ENCODE assay signal across 20 cellular contexts in genomic region chr15:74897300-74897701, GRCh38. TPM values are rescaled to one million over a fixed set of nuclear protein-coding genes. Genes with fewer than 3 reads are reported as not detected.
DNase-seq lines count a peak whose midpoint lies in the region; ATAC-seq, FAIRE-seq and TF ChIP-seq lines count a peak whose summit lies in the region.
"Had no signal": no experiment of that assay in that cellular context is flagged by ENCODE, and none has a peak within 500 bp of the region (broad histone marks: within the 10 kb centered on the region; RNA-seq: fewer than 3 reads in every experiment).

No MANE protein-coding gene starts in this region.

- H3K79me2 ChIP-seq in HepG2 (ENCODE audit: insufficient read depth, low read length), result no peaks in the 10 kb centered on the region
- H3K79me2 ChIP-seq: parathyroid adenoma had no signal

- TF ChIP-seq EP300 in HepG2 (IDR thresholded peaks at IDR 0.05; ENCODE audit: low read depth in 2 of 2, low read length in 2 of 2) (no peak), HepG2 (CRISPR knock-in tag; IDR thresholded peaks at IDR 0.05; ENCODE audit: borderline replicate concordance) (no peak)

- H3K4me2 ChIP-seq in HepG2 (ENCODE audit: low read depth, low read length), result no peak overlapping the region

- BruUV-seq in HepG2 (replicated peaks; lab: Mats Ljungman, UMichigan), result no TSS peak

- no peak overlapping the region for H3K9ac ChIP-seq in HepG2 (ENCODE audit: insufficient read depth, low read depth, low read length)
- H3K9ac ChIP-seq: parathyroid adenoma had no signal

- CTCF ChIA-PET in HepG2 (lab: Yijun Ruan, JAX; ENCODE audit: low intra/inter-chr PET ratio, low total read pairs), result no interaction called here

- intact Hi-C loops in HepG2 (cut with micrococcal nuclease; ENCODE audit: unreplicated experiment) (no loop called here), right lobe of liver (cut with DNase I) (no loop called here)

- H3K9me3 ChIP-seq in HepG2 (ENCODE audit: low read length) (no peaks in the 10 kb centered on the region), right lobe of liver (no peaks in the 10 kb centered on the region), cardiac muscle cell (ENCODE audit: low read depth) (no peaks in the 10 kb centered on the region)

- no peak for FAIRE-seq in HepG2 (lab: Jason Lieb, UNC)
- FAIRE-seq: astrocyte, endometrium, GM18507 had no signal

- in situ Hi-C loops in HepG2 (cut with HindIII; ENCODE audit: extremely low pct_ligation_motif_present, low pct_unique_long_range_greater_than_20kb), result no loop called here

- POLR2A ChIA-PET in HepG2 (lab: Yijun Ruan, JAX), result interaction anchor here (0.9 to 2.7 kb wide), 3 partner anchors 9 to 55 kb away, joined by 3 to 28 read pairs (median 10); partner anchors contain the start of gene FAM219B

- H3K4me1 ChIP-seq in HepG2 (ENCODE audit: insufficient read depth, low read length) (peaks cover 10% of the 10 kb centered on the region; the same call in 1 of the 2 replicates), right lobe of liver (peaks cover 0 to 15% (median 0%) of the 10 kb centered on the region in 4 donors), cardiac muscle cell (ENCODE audit: low read depth) (no peaks in the 10 kb centered on the region)
- H3K4me1 ChIP-seq: parathyroid adenoma had no signal

- H3K4me3 ChIP-seq in HepG2 (replicated peaks in 1 of 3; ENCODE audit: insufficient read depth in 1 of 3, low read depth in 2 of 3, low read length in 3 of 3) (no peak overlapping the region), right lobe of liver (no peak overlapping the region), cardiac muscle cell (no peak overlapping the region)
- H3K4me3 ChIP-seq: SK-N-MC had no signal

- H3K27me3 ChIP-seq in HepG2 (ENCODE audit: control insufficient read depth in 1 of 2, insufficient read depth in 2 of 2, low read length in 2 of 2) (no peaks in the 10 kb centered on the region), right lobe of liver (no peaks in the 10 kb centered on the region), cardiac muscle cell (no peaks in the 10 kb centered on the region)

- H3K36me3 ChIP-seq in HepG2 (replicated peaks in 1 of 2; ENCODE audit: control insufficient read depth in 1 of 2, insufficient read depth in 2 of 2, low read length in 2 of 2) (peaks cover 21 to 46% of the 10 kb centered on the region in 2 experiments), right lobe of liver (peaks cover 0 to 25% (median 2%) of the 10 kb centered on the region in 4 donors), cardiac muscle cell (peaks cover 26% of the 10 kb centered on the region)

- H2AFZ ChIP-seq in HepG2 (ENCODE audit: low read length), result no peak overlapping the region
- H2AFZ ChIP-seq: parathyroid adenoma had no signal

- no peak for TF ChIP-seq CTCF in HepG2 (CRISPR knock-in tag; IDR thresholded peaks at IDR 0.05)
- no peak for TF ChIP-seq CTCF in right lobe of liver (IDR thresholded peaks at IDR 0.05)
- no peak for TF ChIP-seq CTCF in cardiac muscle cell (IDR thresholded peaks at IDR 0.05; ENCODE audit: low read depth, low read length)

- no peaks in the 10 kb centered on the region; the same call in 1 of the 2 replicates for H4K20me1 ChIP-seq in HepG2 (ENCODE audit: insufficient read depth, low read length)

- H3K27ac ChIP-seq in HepG2 (ENCODE audit: extremely low read length, insufficient read depth, low read length), result no peak overlapping the region
- no peak overlapping the region for H3K27ac ChIP-seq in right lobe of liver
- H3K27ac ChIP-seq in cardiac muscle cell, result peak overlapping the region; percentile 28
- H3K27ac ChIP-seq: parathyroid adenoma had no signal

- DNase-seq in HepG2 (ENCODE audit: low spot score) (no peak), right lobe of liver (no peak), cardiac muscle cell (ENCODE audit: low read depth in 1 of 2, low spot score in 1 of 2) (no peak), EL (no peak), OCI-M1 (lab: John Stamatoyannopoulos, UW) (no peak)
- DNase-seq: activated CD8-positive, alpha-beta memory T cell treated with anti-CD3 and anti-CD28 coated beads, Interleukin-2, amount 50 U/mL, for 4 hours; activated naive CD4-positive, alpha-beta T cell; DMS79 treated with DMSO at 0.1 percent for 48 hours; head of caudate nucleus; naive B cell; NCI-H146; NCI-H748 treated with DMSO at 0.1 percent for 48 hours; PC-3; stimulated activated CD4-positive, alpha-beta T cell treated with anti-CD3 and anti-CD28 coated beads, Interleukin-2, amount 100 ng/mL, for 48 hours had no signal

- WGBS in HepG2 (ENCODE audit: low lambda C conversion rate), result 90% methylated on average over 3 of the region's 6 CpGs
- WGBS in right lobe of liver (ENCODE audit: insufficient coverage, low coverage, low lambda C conversion rate, missing lambda C conversion rate), result no CpG with 5 or more reads among the region's 6 CpGs

- ATAC-seq in HepG2 (peak; percentile 13; the same call in 2 of the 3 replicates), right lobe of liver (no peak), HG03432 (IDR thresholded peaks at IDR 0.05; ENCODE audit: unreplicated experiment) (no peak)
- ATAC-seq: PC-3 had no signal

- TF ChIP-seq RAD21 in HepG2 (CRISPR knock-in tag; IDR thresholded peaks at IDR 0.05), result no peak

- no peak; a peak in 2 of 4 replicates for TF ChIP-seq POLR2A in HepG2 (IDR thresholded peaks at IDR 0.05; ENCODE audit: insufficient read depth in 1 of 2, low read depth in 2 of 2, low read length in 2 of 2)
- no peak for TF ChIP-seq POLR2A in right lobe of liver (IDR thresholded peaks at IDR 0.05)

RNA-seq across cellular contexts. Expression of gene MPI, which starts 7.5 kb away (rescaled TPM):
- 36.9 and 49.7 TPM in 2 replicates for total RNA-seq in HepG2 (2016; rRNA removed; fragmentation: Illumina TruSeq; extraction: Trizol)
- total RNA-seq in HepG2 (2016; cell fraction: cytosol; rRNA removed; fragmentation: Illumina TruSeq; extraction: Trizol; ENCODE audit: low read depth), result 14.9 and 19.2 TPM in 2 replicates
- 41.4 and 51.3 TPM in 2 replicates for total RNA-seq in HepG2 (2016; cell fraction: insoluble cytoplasmic fraction; rRNA removed; fragmentation: Illumina TruSeq; extraction: Trizol)
- 19.0 and 24.4 TPM in 2 replicates for total RNA-seq in HepG2 (2016; cell fraction: membrane; rRNA removed; fragmentation: Illumina TruSeq; extraction: Trizol)
- total RNA-seq in HepG2 (2016; cell fraction: nucleus; rRNA removed; fragmentation: Illumina TruSeq; extraction: Trizol), result 19.5 and 27.2 TPM in 2 replicates
- 63.5 and 66.7 TPM in 2 replicates for polyA plus RNA-seq in HepG2 (2011; rRNA removed)
- 68.2 and 75.7 TPM in 2 replicates for polyA plus RNA-seq in HepG2 (2011; cell fraction: cytosol; rRNA removed)
- polyA plus RNA-seq in HepG2 (2011; cell fraction: nucleus; rRNA removed), result 79.4 and 82.3 TPM in 2 replicates
- 35.5 and 45.4 TPM in 2 replicates for polyA plus RNA-seq in HepG2 (2012)
- polyA plus RNA-seq in HepG2 (2016; cell fraction: cytosol; fragmentation: Illumina TruSeq; extraction: Trizol; ENCODE audit: low read depth), result 11.8 and 13.8 TPM in 2 replicates
- 52.7 and 54.7 TPM in 2 replicates for polyA plus RNA-seq in HepG2 (2016; cell fraction: insoluble cytoplasmic fraction; fragmentation: Illumina TruSeq; extraction: Trizol; ENCODE audit: low read depth)
- 18.4 and 18.9 TPM in 2 replicates for polyA plus RNA-seq in HepG2 (2016; cell fraction: membrane; fragmentation: Illumina TruSeq; extraction: Trizol; ENCODE audit: low read depth)
- polyA plus RNA-seq in HepG2 (2016; cell fraction: nucleus; fragmentation: Illumina TruSeq; extraction: Trizol; ENCODE audit: insufficient read depth, low read depth), result 25.9 and 30.1 TPM in 2 replicates
- 129 and 146 TPM in 2 replicates for polyA minus RNA-seq in HepG2 (2011; rRNA and poly(A)+ RNA removed; ENCODE audit: low replicate concordance)
- 28.5 and 36.3 TPM in 2 replicates for polyA minus RNA-seq in HepG2 (2011; cell fraction: cytosol; rRNA and poly(A)+ RNA removed)
- polyA minus RNA-seq in HepG2 (2011; cell fraction: nucleus; rRNA and poly(A)+ RNA removed), result 54.8 and 73.8 TPM in 2 replicates
- 10 to 100 TPM; 23.5 to 69.7 (median 40.8) TPM for total RNA-seq in right lobe of liver
- 170 and 285 TPM in 2 replicates for total RNA-seq in cardiac muscle cell
- 106 and 173 TPM in 2 replicates for polyA plus RNA-seq in cardiac muscle cell

RNA-seq across cellular contexts. Expression of gene FAM219B, which starts 9.3 kb away (rescaled TPM):
- total RNA-seq in HepG2 (2016; rRNA removed; fragmentation: Illumina TruSeq; extraction: Trizol), result 18.0 and 36.6 TPM in 2 replicates
- 14.9 and 16.5 TPM in 2 replicates for total RNA-seq in HepG2 (2016; cell fraction: cytosol; rRNA removed; fragmentation: Illumina TruSeq; extraction: Trizol; ENCODE audit: low read depth)
- total RNA-seq in HepG2 (2016; cell fraction: insoluble cytoplasmic fraction; rRNA removed; fragmentation: Illumina TruSeq; extraction: Trizol), result 26.3 and 28.5 TPM in 2 replicates
- 34.0 and 34.5 TPM in 2 replicates for total RNA-seq in HepG2 (2016; cell fraction: membrane; rRNA removed; fragmentation: Illumina TruSeq; extraction: Trizol)
- total RNA-seq in HepG2 (2016; cell fraction: nucleus; rRNA removed; fragmentation: Illumina TruSeq; extraction: Trizol), result 36.5 and 50.4 TPM in 2 replicates
- 50.2 and 52.3 TPM in 2 replicates for polyA plus RNA-seq in HepG2 (2011; rRNA removed)
- 28.4 and 30.8 TPM in 2 replicates for polyA plus RNA-seq in HepG2 (2011; cell fraction: cytosol; rRNA removed)
- 176 and 185 TPM in 2 replicates for polyA plus RNA-seq in HepG2 (2011; cell fraction: nucleus; rRNA removed)
- 21.6 and 28.8 TPM in 2 replicates for polyA plus RNA-seq in HepG2 (2012)
- 9.6 and 12.3 TPM in 2 replicates for polyA plus RNA-seq in HepG2 (2016; cell fraction: cytosol; fragmentation: Illumina TruSeq; extraction: Trizol; ENCODE audit: low read depth)
- 16.8 and 18.6 TPM in 2 replicates for polyA plus RNA-seq in HepG2 (2016; cell fraction: insoluble cytoplasmic fraction; fragmentation: Illumina TruSeq; extraction: Trizol; ENCODE audit: low read depth)
- 21.3 and 21.8 TPM in 2 replicates for polyA plus RNA-seq in HepG2 (2016; cell fraction: membrane; fragmentation: Illumina TruSeq; extraction: Trizol; ENCODE audit: low read depth)
- 53.3 TPM in 2 replicates for polyA plus RNA-seq in HepG2 (2016; cell fraction: nucleus; fragmentation: Illumina TruSeq; extraction: Trizol; ENCODE audit: insufficient read depth, low read depth)
- polyA minus RNA-seq in HepG2 (2011; rRNA and poly(A)+ RNA removed; ENCODE audit: low replicate concordance), result 48.2 and 65.5 TPM in 2 replicates
- 9.3 and 14.4 TPM in 2 replicates for polyA minus RNA-seq in HepG2 (2011; cell fraction: cytosol; rRNA and poly(A)+ RNA removed)
- polyA minus RNA-seq in HepG2 (2011; cell fraction: nucleus; rRNA and poly(A)+ RNA removed), result 30.9 and 39.9 TPM in 2 replicates
- 10 to 100 TPM; 11.1 to 14.7 (median 13.3) TPM for total RNA-seq in right lobe of liver
- 109 and 168 TPM in 2 replicates for total RNA-seq in cardiac muscle cell
- 107 and 157 TPM in 2 replicates for polyA plus RNA-seq in cardiac muscle cell

RNA-seq across cellular contexts. Expression of gene SCAMP2, which starts 24.1 kb away (rescaled TPM):
- total RNA-seq in HepG2 (2016; rRNA removed; fragmentation: Illumina TruSeq; extraction: Trizol), result 23.6 and 34.8 TPM in 2 replicates
- 9.6 and 11.5 TPM in 2 replicates for total RNA-seq in HepG2 (2016; cell fraction: cytosol; rRNA removed; fragmentation: Illumina TruSeq; extraction: Trizol; ENCODE audit: low read depth)
- 21.6 and 36.5 TPM in 2 replicates for total RNA-seq in HepG2 (2016; cell fraction: insoluble cytoplasmic fraction; rRNA removed; fragmentation: Illumina TruSeq; extraction: Trizol)
- total RNA-seq in HepG2 (2016; cell fraction: membrane; rRNA removed; fragmentation: Illumina TruSeq; extraction: Trizol), result 19.1 and 19.4 TPM in 2 replicates
- total RNA-seq in HepG2 (2016; cell fraction: nucleus; rRNA removed; fragmentation: Illumina TruSeq; extraction: Trizol), result 34.8 and 43.1 TPM in 2 replicates
- 121 and 137 TPM in 2 replicates for polyA plus RNA-seq in HepG2 (2011; rRNA removed)
- 79.1 and 105 TPM in 2 replicates for polyA plus RNA-seq in HepG2 (2011; cell fraction: cytosol; rRNA removed)
- 60.5 and 61.0 TPM in 2 replicates for polyA plus RNA-seq in HepG2 (2011; cell fraction: nucleus; rRNA removed)
- polyA plus RNA-seq in HepG2 (2012), result 46.1 and 60.6 TPM in 2 replicates
- 13.9 and 15.3 TPM in 2 replicates for polyA plus RNA-seq in HepG2 (2016; cell fraction: cytosol; fragmentation: Illumina TruSeq; extraction: Trizol; ENCODE audit: low read depth)
- 40.8 and 49.5 TPM in 2 replicates for polyA plus RNA-seq in HepG2 (2016; cell fraction: insoluble cytoplasmic fraction; fragmentation: Illumina TruSeq; extraction: Trizol; ENCODE audit: low read depth)
- 19.7 and 19.9 TPM in 2 replicates for polyA plus RNA-seq in HepG2 (2016; cell fraction: membrane; fragmentation: Illumina TruSeq; extraction: Trizol; ENCODE audit: low read depth)
- polyA plus RNA-seq in HepG2 (2016; cell fraction: nucleus; fragmentation: Illumina TruSeq; extraction: Trizol; ENCODE audit: insufficient read depth, low read depth), result 82.6 and 86.5 TPM in 2 replicates
- 153 and 215 TPM in 2 replicates for polyA minus RNA-seq in HepG2 (2011; rRNA and poly(A)+ RNA removed; ENCODE audit: low replicate concordance)
- 43.0 and 53.0 TPM in 2 replicates for polyA minus RNA-seq in HepG2 (2011; cell fraction: cytosol; rRNA and poly(A)+ RNA removed)
- 19.7 and 32.7 TPM in 2 replicates for polyA minus RNA-seq in HepG2 (2011; cell fraction: nucleus; rRNA and poly(A)+ RNA removed)
- total RNA-seq in right lobe of liver, result 10 to 100 TPM; 33.9 to 45.9 (median 41.7) TPM
- total RNA-seq in cardiac muscle cell, result 52.3 and 55.1 TPM in 2 replicates
- 89.0 and 115 TPM in 2 replicates for polyA plus RNA-seq in cardiac muscle cell

RNA-seq across cellular contexts. Expression of gene COX5A, which starts 40.6 kb away (rescaled TPM):
- total RNA-seq in HepG2 (2016; rRNA removed; fragmentation: Illumina TruSeq; extraction: Trizol) (217 and 218 TPM in 2 replicates), right lobe of liver (100 to 1,000 TPM; 130 to 169 (median 141) TPM), cardiac muscle cell (285 and 435 TPM in 2 replicates)
- total RNA-seq in HepG2 (2016; cell fraction: cytosol; rRNA removed; fragmentation: Illumina TruSeq; extraction: Trizol; ENCODE audit: low read depth), result 117 and 120 TPM in 2 replicates
- 207 and 224 TPM in 2 replicates for total RNA-seq in HepG2 (2016; cell fraction: insoluble cytoplasmic fraction; rRNA removed; fragmentation: Illumina TruSeq; extraction: Trizol)
- 128 and 130 TPM in 2 replicates for total RNA-seq in HepG2 (2016; cell fraction: membrane; rRNA removed; fragmentation: Illumina TruSeq; extraction: Trizol)
- 98.7 and 101 TPM in 2 replicates for total RNA-seq in HepG2 (2016; cell fraction: nucleus; rRNA removed; fragmentation: Illumina TruSeq; extraction: Trizol)
- polyA plus RNA-seq in HepG2 (2011; rRNA removed) (132 and 158 TPM in 2 replicates), cardiac muscle cell (1,301 and 1,489 TPM in 2 replicates)
- 156 and 163 TPM in 2 replicates for polyA plus RNA-seq in HepG2 (2011; cell fraction: cytosol; rRNA removed)
- polyA plus RNA-seq in HepG2 (2011; cell fraction: nucleus; rRNA removed), result 70.3 and 75.2 TPM in 2 replicates
- polyA plus RNA-seq in HepG2 (2012), result 264 and 279 TPM in 2 replicates
- 273 and 293 TPM in 2 replicates for polyA plus RNA-seq in HepG2 (2016; cell fraction: cytosol; fragmentation: Illumina TruSeq; extraction: Trizol; ENCODE audit: low read depth)
- polyA plus RNA-seq in HepG2 (2016; cell fraction: insoluble cytoplasmic fraction; fragmentation: Illumina TruSeq; extraction: Trizol; ENCODE audit: low read depth), result 379 and 384 TPM in 2 replicates
- 251 and 264 TPM in 2 replicates for polyA plus RNA-seq in HepG2 (2016; cell fraction: membrane; fragmentation: Illumina TruSeq; extraction: Trizol; ENCODE audit: low read depth)
- polyA plus RNA-seq in HepG2 (2016; cell fraction: nucleus; fragmentation: Illumina TruSeq; extraction: Trizol; ENCODE audit: insufficient read depth, low read depth), result 250 and 258 TPM in 2 replicates
- 21.4 and 51.3 TPM in 2 replicates for polyA minus RNA-seq in HepG2 (2011; rRNA and poly(A)+ RNA removed; ENCODE audit: low replicate concordance)
- 76.2 and 81.5 TPM in 2 replicates for polyA minus RNA-seq in HepG2 (2011; cell fraction: cytosol; rRNA and poly(A)+ RNA removed)
- polyA minus RNA-seq in HepG2 (2011; cell fraction: nucleus; rRNA and poly(A)+ RNA removed), result 23.3 and 29.7 TPM in 2 replicates

RNA-seq across cellular contexts. Expression of gene ULK3, which starts 54.3 kb away (rescaled TPM):
- total RNA-seq in HepG2 (2016; rRNA removed; fragmentation: Illumina TruSeq; extraction: Trizol) (8.2 and 15.2 TPM in 2 replicates), right lobe of liver (10 to 100 TPM; 19.7 to 25.1 (median 22.1) TPM), cardiac muscle cell (39.5 and 52.4 TPM in 2 replicates)
- total RNA-seq in HepG2 (2016; cell fraction: cytosol; rRNA removed; fragmentation: Illumina TruSeq; extraction: Trizol; ENCODE audit: low read depth), result 7.6 and 8.1 TPM in 2 replicates
- 8.9 and 14.6 TPM in 2 replicates for total RNA-seq in HepG2 (2016; cell fraction: insoluble cytoplasmic fraction; rRNA removed; fragmentation: Illumina TruSeq; extraction: Trizol)
- 17.8 and 17.9 TPM in 2 replicates for total RNA-seq in HepG2 (2016; cell fraction: membrane; rRNA removed; fragmentation: Illumina TruSeq; extraction: Trizol)
- 13.8 and 17.0 TPM in 2 replicates for total RNA-seq in HepG2 (2016; cell fraction: nucleus; rRNA removed; fragmentation: Illumina TruSeq; extraction: Trizol)
- polyA plus RNA-seq in HepG2 (2011; rRNA removed) (23.7 and 25.1 TPM in 2 replicates), cardiac muscle cell (40.0 and 54.6 TPM in 2 replicates)
- polyA plus RNA-seq in HepG2 (2011; cell fraction: cytosol; rRNA removed), result 10.1 and 12.4 TPM in 2 replicates
- polyA plus RNA-seq in HepG2 (2011; cell fraction: nucleus; rRNA removed), result 149 and 163 TPM in 2 replicates
- polyA plus RNA-seq in HepG2 (2012), result 11.8 and 16.1 TPM in 2 replicates
- polyA plus RNA-seq in HepG2 (2016; cell fraction: cytosol; fragmentation: Illumina TruSeq; extraction: Trizol; ENCODE audit: low read depth), result 9.7 and 10.4 TPM in 2 replicates
- 7.6 and 10.2 TPM in 2 replicates for polyA plus RNA-seq in HepG2 (2016; cell fraction: insoluble cytoplasmic fraction; fragmentation: Illumina TruSeq; extraction: Trizol; ENCODE audit: low read depth)
- 15.2 and 26.1 TPM in 2 replicates for polyA plus RNA-seq in HepG2 (2016; cell fraction: membrane; fragmentation: Illumina TruSeq; extraction: Trizol; ENCODE audit: low read depth)
- 43.8 and 44.9 TPM in 2 replicates for polyA plus RNA-seq in HepG2 (2016; cell fraction: nucleus; fragmentation: Illumina TruSeq; extraction: Trizol; ENCODE audit: insufficient read depth, low read depth)
- polyA minus RNA-seq in HepG2 (2011; rRNA and poly(A)+ RNA removed; ENCODE audit: low replicate concordance), result 13.8 and 70.3 TPM in 2 replicates
- 4.8 and 5.1 TPM in 2 replicates for polyA minus RNA-seq in HepG2 (2011; cell fraction: cytosol; rRNA and poly(A)+ RNA removed)
- 11.6 and 13.2 TPM in 2 replicates for polyA minus RNA-seq in HepG2 (2011; cell fraction: nucleus; rRNA and poly(A)+ RNA removed)
